24 cellular contexts compared by ENCODE assay signal in the genomic region with DNA sequence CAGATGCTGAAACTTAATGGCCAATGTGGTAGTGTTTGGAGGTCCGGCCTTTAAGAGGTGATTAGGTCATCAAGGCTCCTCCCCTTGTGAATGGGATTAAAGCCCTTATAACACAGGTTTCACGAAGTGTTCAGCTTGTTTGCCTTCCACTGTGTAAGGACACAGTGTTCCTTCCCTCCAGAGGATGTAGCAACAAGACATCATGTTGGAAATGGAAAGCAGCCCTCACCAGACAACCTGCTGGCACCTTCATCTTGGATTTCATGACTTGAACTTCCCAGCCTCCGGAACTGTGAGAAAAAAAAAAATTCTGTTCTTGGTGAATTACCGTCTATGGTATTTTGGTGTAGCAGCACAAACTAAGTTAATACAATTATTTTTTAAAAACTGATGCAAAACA.
"Had no signal": no experiment of that assay in that cellular context is flagged by ENCODE, and none has a peak within 500 bp of the region (broad histone marks: within the 10 kb centered on the region; RNA-seq: fewer than 3 reads in every experiment).

No MANE protein-coding gene starts in this region.

- H3K36me3 ChIP-seq: neural progenitor cell, neutrophil, ovary, right atrium auricular region, right lobe of liver, suprapubic skin, thoracic aorta, uterus had no signal

- H2AFZ ChIP-seq: neural progenitor cell had no signal

- H3K4me2 ChIP-seq: neural progenitor cell had no signal

- H3K9ac ChIP-seq: neural progenitor cell had no signal

- DNase-seq: hypothalamus; immature natural killer cell; islet precursor cell; left ventricle myocardium inferior; mesendoderm; naive B cell; natural killer cell; nephron progenitor cell; occipital lobe; ovary; right lobe of liver; spleen; stimulated activated CD4-positive, alpha-beta T cell treated with anti-CD3 and anti-CD28 coated beads, Interleukin-4, amount 100 ng/mL, for 24 hours; stimulated activated naive CD4-positive, alpha-beta T cell; tibial artery; uterus had no signal

- H3K9me3 ChIP-seq: left ventricle myocardium inferior, neutrophil, ovary, right atrium auricular region, right lobe of liver, spleen, suprapubic skin, thoracic aorta, tibial artery, uterus had no signal

- H3K27me3 ChIP-seq: neural progenitor cell, neutrophil, ovary, right atrium auricular region, right lobe of liver, spleen, suprapubic skin, tibial artery, uterus had no signal

- ATAC-seq: natural killer cell; right lobe of liver; stimulated activated effector memory CD8-positive, alpha-beta T cell treated with anti-CD3 and anti-CD28 coated beads, Interleukin-12 subunit alpha, Interleukin-12 subunit beta, amount 100 ng/mL, for 72 hours had no signal

- H3K27ac ChIP-seq: left ventricle myocardium inferior, neural progenitor cell, neutrophil, ovary, right atrium auricular region, right lobe of liver, skin epidermis, spleen, suprapubic skin, thoracic aorta, tibial artery, uterus had no signal

- H3K4me1 ChIP-seq: right lobe of liver, spleen, suprapubic skin, tibial artery, uterus had no signal

- H3K4me3 ChIP-seq: left ventricle myocardium inferior, lung, neural progenitor cell, ovary, right atrium auricular region, right lobe of liver, skin epidermis, spleen, suprapubic skin, thoracic aorta, tibial artery, uterus had no signal
